ENCODE assay signal across 28 cellular contexts in genomic region chr6:44540881-44541280, GRCh38.
"Had no signal": no experiment of that assay in that cellular context is flagged by ENCODE, and none has a peak within 500 bp of the region (broad histone marks: within the 10 kb centered on the region; RNA-seq: fewer than 3 reads in every experiment).

No MANE protein-coding gene starts in this region.

- FAIRE-seq: colon, endothelial cell of umbilical vein had no signal

- H3K4me1 Mint-ChIP-seq: immature natural killer cell; naive B cell; stimulated activated memory B cell treated with anti-CD40 and anti-IgM and Interleukin-4, amounts not matched to agents 10 μg/mL and 1 μg/mL and 100 μg/mL, for 72 hours had no signal

- H3K27me3 ChIP-seq: neural progenitor cell, sigmoid colon, testis, tibial artery, upper lobe of left lung, uterus had no signal

- H3K27me3 Mint-ChIP-seq: stimulated activated memory B cell treated with anti-CD40 and anti-IgM and Interleukin-4, amounts not matched to agents 10 μg/mL and 1 μg/mL and 100 μg/mL, for 72 hours had no signal

- H3K36me3 ChIP-seq: esophagus squamous epithelium, lower lobe of right lung, neural progenitor cell, prostate gland, sigmoid colon, tibial artery, upper lobe of left lung, uterus had no signal

- H3K4me3 Mint-ChIP-seq: dendritic cell treated with granulocyte-macrophage colony-stimulating factor and Interleukin-4, amounts not matched to agents 40 ng/mL and 50 ng/mL, for 4 days; immature natural killer cell; mesothelial cell of epicardium; naive B cell; nephron; neural progenitor cell; stimulated activated memory B cell treated with anti-CD40 and anti-IgM and Interleukin-4, amounts not matched to agents 10 μg/mL and 1 μg/mL and 100 μg/mL, for 72 hours had no signal

- H3K9ac ChIP-seq: neural progenitor cell had no signal

- H3K4me3 ChIP-seq: esophagus squamous epithelium, lower lobe of right lung, mucosa of descending colon, neural progenitor cell, prostate gland, sigmoid colon, testis, tibial artery, upper lobe of left lung, uterus had no signal

- H3K4me1 ChIP-seq: esophagus squamous epithelium, lower lobe of right lung, sigmoid colon, testis, tibial artery, upper lobe of left lung, uterus had no signal

- H3K27ac Mint-ChIP-seq: dendritic cell treated with granulocyte-macrophage colony-stimulating factor and Interleukin-4, amounts not matched to agents 40 ng/mL and 50 ng/mL, for 4 days; immature natural killer cell; mesothelial cell of epicardium; naive B cell; nephron; stimulated activated memory B cell treated with anti-CD40 and anti-IgM and Interleukin-4, amounts not matched to agents 10 μg/mL and 1 μg/mL and 100 μg/mL, for 72 hours had no signal

- H3K27ac ChIP-seq: esophagus squamous epithelium, lower lobe of right lung, neural progenitor cell, prostate gland, sigmoid colon, tibial artery, upper lobe of left lung, uterus had no signal

- H3K9me3 Mint-ChIP-seq: mesothelial cell of epicardium had no signal

- ATAC-seq: left ventricle myocardium superior; lower lobe of right lung; mucosa of descending colon; right cardiac atrium; stimulated activated memory B cell treated with anti-CD40 and anti-IgM and Interleukin-4, amounts not matched to agents 10 μg/mL and 1 μg/mL and 100 μg/mL, for 72 hours; stimulated activated naive CD8-positive, alpha-beta T cell treated with anti-CD3 and anti-CD28 coated beads, Interleukin-15, Interleukin-2, amounts not matched to agents 100 U/mL and 50 U/mL, for 24 hours had no signal

- H3K9me3 ChIP-seq: esophagus squamous epithelium, lower lobe of right lung, mucosa of descending colon, prostate gland, sigmoid colon, testis, tibial artery, upper lobe of left lung, uterus had no signal

- DNase-seq: effector CD8-positive, alpha-beta T cell; esophagus squamous epithelium; foreskin melanocyte; glutamatergic neuron; hypothalamus; immature natural killer cell; left ventricle myocardium superior; lower lobe of right lung; mucosa of descending colon; naive B cell; right cardiac atrium; sigmoid colon; stimulated activated CD4-positive, alpha-beta T cell treated with anti-CD3 and anti-CD28 coated beads, Interleukin-2, amount 100 ng/mL, for 24 hours; stimulated activated CD4-positive, alpha-beta T cell treated with anti-CD3 and anti-CD28 coated beads, Interleukin-4, amount 100 ng/mL, for 24 hours; stimulated activated naive CD8-positive, alpha-beta T cell treated with anti-CD3 and anti-CD28 coated beads, Interleukin-15, Interleukin-2, amounts not matched to agents 100 U/mL and 50 U/mL, for 24 hours; substantia nigra; testis; upper lobe of left lung; uterus had no signal

- H3K36me3 Mint-ChIP-seq: immature natural killer cell; mesothelial cell of epicardium; naive B cell; neural progenitor cell; stimulated activated memory B cell treated with anti-CD40 and anti-IgM and Interleukin-4, amounts not matched to agents 10 μg/mL and 1 μg/mL and 100 μg/mL, for 72 hours had no signal
